ENCODE assay signal across 1 cellular context in the genomic region with DNA sequence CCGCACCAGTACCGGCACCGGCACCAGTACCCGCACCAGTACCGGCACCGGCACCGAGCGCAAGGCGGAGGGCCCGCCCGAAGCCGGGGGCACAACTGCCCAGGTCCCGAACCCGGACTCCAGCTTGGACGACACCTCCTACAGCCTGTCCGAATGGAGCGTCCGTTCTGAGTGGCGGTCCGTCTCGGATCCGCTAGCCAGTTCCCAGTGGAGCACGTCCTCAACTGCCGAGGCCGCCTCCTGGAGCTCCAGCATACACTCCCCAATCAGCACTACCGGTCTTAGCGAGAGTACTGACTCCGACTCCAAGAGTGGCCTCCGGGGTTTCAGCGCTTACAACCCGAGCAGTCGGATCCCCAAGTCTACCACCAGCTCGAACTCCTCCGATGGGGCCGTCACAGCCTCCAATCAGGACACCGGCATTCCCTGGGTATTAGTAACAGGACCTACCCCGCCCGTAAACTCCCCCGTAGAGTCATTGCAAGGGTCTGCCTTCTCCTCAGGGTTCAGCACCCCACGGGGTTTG.
TF ChIP-seq lines count a peak whose summit lies in the region.

No MANE protein-coding gene starts in this region.

TF ChIP-seq in HepG2, 621 proteins besides CTCF, POLR2A, EP300 and RAD21 (continued from another document and continues in another):
- TF ChIP-seq, protein P1, sequence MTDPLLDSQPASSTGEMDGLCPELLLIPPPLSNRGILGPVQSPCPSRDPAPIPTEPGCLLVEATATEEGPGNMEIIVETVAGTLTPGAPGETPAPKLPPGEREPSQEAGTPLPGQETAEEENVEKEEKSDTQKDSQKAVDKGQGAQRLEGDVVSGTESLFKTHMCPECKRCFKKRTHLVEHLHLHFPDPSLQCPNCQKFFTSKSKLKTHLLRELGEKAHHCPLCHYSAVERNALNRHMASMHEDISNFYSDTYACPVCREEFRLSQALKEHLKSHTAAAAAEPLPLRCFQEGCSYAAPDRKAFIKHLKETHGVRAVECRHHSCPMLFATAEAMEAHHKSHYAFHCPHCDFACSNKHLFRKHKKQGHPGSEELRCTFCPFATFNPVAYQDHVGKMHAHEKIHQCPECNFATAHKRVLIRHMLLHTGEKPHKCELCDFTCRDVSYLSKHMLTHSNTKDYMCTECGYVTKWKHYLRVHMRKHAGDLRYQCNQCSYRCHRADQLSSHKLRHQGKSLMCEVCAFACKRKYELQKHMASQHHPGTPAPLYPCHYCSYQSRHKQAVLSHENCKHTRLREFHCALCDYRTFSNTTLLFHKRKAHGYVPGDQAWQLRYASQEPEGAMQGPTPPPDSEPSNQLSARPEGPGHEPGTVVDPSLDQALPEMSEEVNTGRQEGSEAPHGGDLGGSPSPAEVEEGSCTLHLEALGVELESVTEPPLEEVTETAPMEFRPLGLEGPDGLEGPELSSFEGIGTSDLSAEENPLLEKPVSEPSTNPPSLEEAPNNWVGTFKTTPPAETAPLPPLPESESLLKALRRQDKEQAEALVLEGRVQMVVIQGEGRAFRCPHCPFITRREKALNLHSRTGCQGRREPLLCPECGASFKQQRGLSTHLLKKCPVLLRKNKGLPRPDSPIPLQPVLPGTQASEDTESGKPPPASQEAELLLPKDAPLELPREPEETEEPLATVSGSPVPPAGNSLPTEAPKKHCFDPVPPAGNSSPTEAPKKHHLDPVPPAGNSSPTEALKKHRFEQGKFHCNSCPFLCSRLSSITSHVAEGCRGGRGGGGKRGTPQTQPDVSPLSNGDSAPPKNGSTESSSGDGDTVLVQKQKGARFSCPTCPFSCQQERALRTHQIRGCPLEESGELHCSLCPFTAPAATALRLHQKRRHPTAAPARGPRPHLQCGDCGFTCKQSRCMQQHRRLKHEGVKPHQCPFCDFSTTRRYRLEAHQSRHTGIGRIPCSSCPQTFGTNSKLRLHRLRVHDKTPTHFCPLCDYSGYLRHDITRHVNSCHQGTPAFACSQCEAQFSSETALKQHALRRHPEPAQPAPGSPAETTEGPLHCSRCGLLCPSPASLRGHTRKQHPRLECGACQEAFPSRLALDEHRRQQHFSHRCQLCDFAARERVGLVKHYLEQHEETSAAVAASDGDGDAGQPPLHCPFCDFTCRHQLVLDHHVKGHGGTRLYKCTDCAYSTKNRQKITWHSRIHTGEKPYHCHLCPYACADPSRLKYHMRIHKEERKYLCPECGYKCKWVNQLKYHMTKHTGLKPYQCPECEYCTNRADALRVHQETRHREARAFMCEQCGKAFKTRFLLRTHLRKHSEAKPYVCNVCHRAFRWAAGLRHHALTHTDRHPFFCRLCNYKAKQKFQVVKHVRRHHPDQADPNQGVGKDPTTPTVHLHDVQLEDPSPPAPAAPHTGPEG (CRISPR knock-in tag; IDR thresholded peaks at IDR 0.05), result no peak
- no peak; the same call in 1 of the 2 replicates for TF ChIP-seq KDM5B (CRISPR knock-in tag; IDR thresholded peaks at IDR 0.05; ENCODE audit: borderline replicate concordance)
- TF ChIP-seq EED (CRISPR knock-in tag; IDR thresholded peaks at IDR 0.05), result no peak
- no peak for TF ChIP-seq ZNF468 (CRISPR knock-in tag; IDR thresholded peaks at IDR 0.05)
- TF ChIP-seq, protein P2, sequence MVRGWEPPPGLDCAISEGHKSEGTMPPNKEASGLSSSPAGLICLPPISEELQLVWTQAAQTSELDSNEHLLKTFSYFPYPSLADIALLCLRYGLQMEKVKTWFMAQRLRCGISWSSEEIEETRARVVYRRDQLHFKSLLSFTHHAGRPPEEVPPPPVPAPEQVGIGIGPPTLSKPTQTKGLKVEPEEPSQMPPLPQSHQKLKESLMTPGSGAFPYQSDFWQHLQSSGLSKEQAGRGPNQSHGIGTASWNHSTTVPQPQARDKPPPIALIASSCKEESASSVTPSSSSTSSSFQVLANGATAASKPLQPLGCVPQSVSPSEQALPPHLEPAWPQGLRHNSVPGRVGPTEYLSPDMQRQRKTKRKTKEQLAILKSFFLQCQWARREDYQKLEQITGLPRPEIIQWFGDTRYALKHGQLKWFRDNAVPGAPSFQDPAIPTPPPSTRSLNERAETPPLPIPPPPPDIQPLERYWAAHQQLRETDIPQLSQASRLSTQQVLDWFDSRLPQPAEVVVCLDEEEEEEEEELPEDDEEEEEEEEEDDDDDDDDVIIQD (CRISPR knock-in tag; IDR thresholded peaks at IDR 0.05; ENCODE audit: low read depth), result no peak
- TF ChIP-seq MEIS1 (CRISPR knock-in tag; IDR thresholded peaks at IDR 0.05; ENCODE audit: borderline replicate concordance), result no peak
- no peak for TF ChIP-seq MIER2 (CRISPR knock-in tag; IDR thresholded peaks at IDR 0.05)
- no peak for TF ChIP-seq SMARCC2 (IDR thresholded peaks at IDR 0.05)
- TF ChIP-seq ZNF619 (CRISPR knock-in tag; IDR thresholded peaks at IDR 0.05), result no peak
- no peak for TF ChIP-seq ZNF136 (CRISPR knock-in tag; IDR thresholded peaks at IDR 0.05; ENCODE audit: low read depth)
- no peak for TF ChIP-seq ZXDC (CRISPR knock-in tag; IDR thresholded peaks at IDR 0.05)
- no peak for TF ChIP-seq KLF16 (CRISPR knock-in tag; IDR thresholded peaks at IDR 0.05)
- no peak for TF ChIP-seq SETDB1 (CRISPR knock-in tag; IDR thresholded peaks at IDR 0.05; ENCODE audit: borderline replicate concordance)
- TF ChIP-seq PITX1 (CRISPR knock-in tag; IDR thresholded peaks at IDR 0.05), result no peak
- TF ChIP-seq ZNF709 (CRISPR knock-in tag; IDR thresholded peaks at IDR 0.05), result 0 out of 2 replicates have a peak, but pooled peaks have one; percentile 64
- TF ChIP-seq ARNT2 (CRISPR knock-in tag; IDR thresholded peaks at IDR 0.05; ENCODE audit: low read depth), result no peak
- no peak for TF ChIP-seq ZNF160 (CRISPR knock-in tag; IDR thresholded peaks at IDR 0.05)
- TF ChIP-seq, protein P3, sequence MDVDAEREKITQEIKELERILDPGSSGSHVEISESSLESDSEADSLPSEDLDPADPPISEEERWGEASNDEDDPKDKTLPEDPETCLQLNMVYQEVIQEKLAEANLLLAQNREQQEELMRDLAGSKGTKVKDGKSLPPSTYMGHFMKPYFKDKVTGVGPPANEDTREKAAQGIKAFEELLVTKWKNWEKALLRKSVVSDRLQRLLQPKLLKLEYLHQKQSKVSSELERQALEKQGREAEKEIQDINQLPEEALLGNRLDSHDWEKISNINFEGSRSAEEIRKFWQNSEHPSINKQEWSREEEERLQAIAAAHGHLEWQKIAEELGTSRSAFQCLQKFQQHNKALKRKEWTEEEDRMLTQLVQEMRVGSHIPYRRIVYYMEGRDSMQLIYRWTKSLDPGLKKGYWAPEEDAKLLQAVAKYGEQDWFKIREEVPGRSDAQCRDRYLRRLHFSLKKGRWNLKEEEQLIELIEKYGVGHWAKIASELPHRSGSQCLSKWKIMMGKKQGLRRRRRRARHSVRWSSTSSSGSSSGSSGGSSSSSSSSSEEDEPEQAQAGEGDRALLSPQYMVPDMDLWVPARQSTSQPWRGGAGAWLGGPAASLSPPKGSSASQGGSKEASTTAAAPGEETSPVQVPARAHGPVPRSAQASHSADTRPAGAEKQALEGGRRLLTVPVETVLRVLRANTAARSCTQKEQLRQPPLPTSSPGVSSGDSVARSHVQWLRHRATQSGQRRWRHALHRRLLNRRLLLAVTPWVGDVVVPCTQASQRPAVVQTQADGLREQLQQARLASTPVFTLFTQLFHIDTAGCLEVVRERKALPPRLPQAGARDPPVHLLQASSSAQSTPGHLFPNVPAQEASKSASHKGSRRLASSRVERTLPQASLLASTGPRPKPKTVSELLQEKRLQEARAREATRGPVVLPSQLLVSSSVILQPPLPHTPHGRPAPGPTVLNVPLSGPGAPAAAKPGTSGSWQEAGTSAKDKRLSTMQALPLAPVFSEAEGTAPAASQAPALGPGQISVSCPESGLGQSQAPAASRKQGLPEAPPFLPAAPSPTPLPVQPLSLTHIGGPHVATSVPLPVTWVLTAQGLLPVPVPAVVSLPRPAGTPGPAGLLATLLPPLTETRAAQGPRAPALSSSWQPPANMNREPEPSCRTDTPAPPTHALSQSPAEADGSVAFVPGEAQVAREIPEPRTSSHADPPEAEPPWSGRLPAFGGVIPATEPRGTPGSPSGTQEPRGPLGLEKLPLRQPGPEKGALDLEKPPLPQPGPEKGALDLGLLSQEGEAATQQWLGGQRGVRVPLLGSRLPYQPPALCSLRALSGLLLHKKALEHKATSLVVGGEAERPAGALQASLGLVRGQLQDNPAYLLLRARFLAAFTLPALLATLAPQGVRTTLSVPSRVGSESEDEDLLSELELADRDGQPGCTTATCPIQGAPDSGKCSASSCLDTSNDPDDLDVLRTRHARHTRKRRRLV (CRISPR knock-in tag; IDR thresholded peaks at IDR 0.05), result no peak
- no peak for TF ChIP-seq ZBTB8A (CRISPR knock-in tag; IDR thresholded peaks at IDR 0.05; ENCODE audit: borderline replicate concordance, low read depth)
- TF ChIP-seq, protein P4, sequence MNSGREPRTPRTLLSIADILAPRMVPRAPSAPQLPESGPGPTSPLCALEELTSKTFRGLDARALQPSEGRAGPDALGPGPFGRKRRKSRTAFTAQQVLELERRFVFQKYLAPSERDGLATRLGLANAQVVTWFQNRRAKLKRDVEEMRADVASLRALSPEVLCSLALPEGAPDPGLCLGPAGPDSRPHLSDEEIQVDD (CRISPR knock-in tag; IDR thresholded peaks at IDR 0.05; ENCODE audit: borderline replicate concordance), result no peak
- no peak for TF ChIP-seq ARID3A (IDR thresholded peaks at IDR 0.05; ENCODE audit: low read depth, low read length)
- TF ChIP-seq HNRNPLL (IDR thresholded peaks at IDR 0.05; ENCODE audit: low read depth, low read length, poor library complexity, severe bottlenecking), result peak; percentile 3
- no peak for TF ChIP-seq TOE1 (CRISPR knock-in tag; IDR thresholded peaks at IDR 0.05)
- TF ChIP-seq, protein P5, sequence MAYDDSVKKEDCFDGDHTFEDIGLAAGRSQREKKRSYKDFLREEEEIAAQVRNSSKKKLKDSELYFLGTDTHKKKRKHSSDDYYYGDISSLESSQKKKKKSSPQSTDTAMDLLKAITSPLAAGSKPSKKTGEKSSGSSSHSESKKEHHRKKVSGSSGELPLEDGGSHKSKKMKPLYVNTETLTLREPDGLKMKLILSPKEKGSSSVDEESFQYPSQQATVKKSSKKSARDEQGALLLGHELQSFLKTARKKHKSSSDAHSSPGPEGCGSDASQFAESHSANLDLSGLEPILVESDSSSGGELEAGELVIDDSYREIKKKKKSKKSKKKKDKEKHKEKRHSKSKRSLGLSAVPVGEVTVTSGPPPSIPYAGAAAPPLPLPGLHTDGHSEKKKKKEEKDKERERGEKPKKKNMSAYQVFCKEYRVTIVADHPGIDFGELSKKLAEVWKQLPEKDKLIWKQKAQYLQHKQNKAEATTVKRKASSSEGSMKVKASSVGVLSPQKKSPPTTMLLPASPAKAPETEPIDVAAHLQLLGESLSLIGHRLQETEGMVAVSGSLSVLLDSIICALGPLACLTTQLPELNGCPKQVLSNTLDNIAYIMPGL (CRISPR knock-in tag; IDR thresholded peaks at IDR 0.05; ENCODE audit: borderline replicate concordance in 1 of 2, low read depth in 1 of 2), result peak; percentile 5 to 8; a peak in 1 of 4 replicates
- peak; percentile 25; the same call in 1 of the 2 replicates for TF ChIP-seq ZBED4 (CRISPR knock-in tag; IDR thresholded peaks at IDR 0.05; ENCODE audit: borderline replicate concordance)
- TF ChIP-seq ZNF790 (CRISPR knock-in tag; IDR thresholded peaks at IDR 0.05; ENCODE audit: borderline replicate concordance), result no peak
- TF ChIP-seq ZSCAN29 (CRISPR knock-in tag; conservative IDR thresholded peaks at IDR 0.05), result no peak
